Comparison of ENCODE assay signal across 8 cellular contexts in the genomic region with DNA sequence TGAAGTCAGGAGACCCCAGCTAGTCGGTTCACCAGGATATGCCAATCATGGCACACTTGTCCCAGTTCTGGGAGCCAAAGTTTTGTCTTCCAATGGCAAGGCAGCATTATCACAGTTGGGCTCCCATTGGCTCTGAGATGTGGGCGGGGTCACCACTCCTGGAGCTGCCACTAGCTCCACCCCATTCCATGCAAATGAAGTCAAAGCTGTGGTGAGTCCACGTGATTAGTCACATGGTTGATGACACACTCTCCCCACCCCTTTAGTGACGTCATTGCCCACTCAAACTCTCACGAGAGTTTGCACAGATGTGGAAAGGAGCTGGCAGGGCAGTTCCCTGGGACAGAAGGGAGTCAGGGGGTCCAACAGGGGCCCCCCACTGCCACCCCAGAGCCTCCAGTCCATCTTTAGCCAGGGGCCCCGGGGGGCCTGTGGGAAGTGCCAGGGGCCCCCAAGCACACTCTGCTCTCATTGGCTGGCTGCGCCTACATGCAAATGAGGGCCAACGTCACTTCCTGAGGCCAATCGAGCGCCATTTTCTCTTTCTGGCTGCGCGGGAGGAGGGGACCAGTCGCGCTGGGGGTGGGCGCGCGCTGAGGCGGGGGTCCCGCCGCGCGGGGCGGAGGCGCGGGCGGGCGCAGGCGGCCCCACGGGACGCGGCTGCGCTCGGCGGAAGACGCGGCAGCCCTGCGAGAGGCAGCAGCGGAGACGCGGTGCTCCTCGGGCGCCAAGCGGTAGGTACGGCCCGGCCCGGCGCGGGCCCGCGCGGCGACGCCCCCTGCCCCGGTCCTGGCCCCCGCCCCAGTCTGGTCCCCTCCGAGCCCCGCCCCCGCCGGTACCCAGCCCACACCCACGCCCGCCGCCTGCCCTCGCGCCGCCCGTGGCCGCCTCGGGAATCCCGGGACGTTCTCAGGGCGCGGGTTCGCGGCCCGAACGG. TPM values are rescaled to one million over a fixed set of nuclear protein-coding genes. Genes with fewer than 3 reads are reported as not detected.
DNase-seq lines count a peak whose midpoint lies in the region; ATAC-seq, FAIRE-seq and TF ChIP-seq lines count a peak whose summit lies in the region.

A gene with protein sequence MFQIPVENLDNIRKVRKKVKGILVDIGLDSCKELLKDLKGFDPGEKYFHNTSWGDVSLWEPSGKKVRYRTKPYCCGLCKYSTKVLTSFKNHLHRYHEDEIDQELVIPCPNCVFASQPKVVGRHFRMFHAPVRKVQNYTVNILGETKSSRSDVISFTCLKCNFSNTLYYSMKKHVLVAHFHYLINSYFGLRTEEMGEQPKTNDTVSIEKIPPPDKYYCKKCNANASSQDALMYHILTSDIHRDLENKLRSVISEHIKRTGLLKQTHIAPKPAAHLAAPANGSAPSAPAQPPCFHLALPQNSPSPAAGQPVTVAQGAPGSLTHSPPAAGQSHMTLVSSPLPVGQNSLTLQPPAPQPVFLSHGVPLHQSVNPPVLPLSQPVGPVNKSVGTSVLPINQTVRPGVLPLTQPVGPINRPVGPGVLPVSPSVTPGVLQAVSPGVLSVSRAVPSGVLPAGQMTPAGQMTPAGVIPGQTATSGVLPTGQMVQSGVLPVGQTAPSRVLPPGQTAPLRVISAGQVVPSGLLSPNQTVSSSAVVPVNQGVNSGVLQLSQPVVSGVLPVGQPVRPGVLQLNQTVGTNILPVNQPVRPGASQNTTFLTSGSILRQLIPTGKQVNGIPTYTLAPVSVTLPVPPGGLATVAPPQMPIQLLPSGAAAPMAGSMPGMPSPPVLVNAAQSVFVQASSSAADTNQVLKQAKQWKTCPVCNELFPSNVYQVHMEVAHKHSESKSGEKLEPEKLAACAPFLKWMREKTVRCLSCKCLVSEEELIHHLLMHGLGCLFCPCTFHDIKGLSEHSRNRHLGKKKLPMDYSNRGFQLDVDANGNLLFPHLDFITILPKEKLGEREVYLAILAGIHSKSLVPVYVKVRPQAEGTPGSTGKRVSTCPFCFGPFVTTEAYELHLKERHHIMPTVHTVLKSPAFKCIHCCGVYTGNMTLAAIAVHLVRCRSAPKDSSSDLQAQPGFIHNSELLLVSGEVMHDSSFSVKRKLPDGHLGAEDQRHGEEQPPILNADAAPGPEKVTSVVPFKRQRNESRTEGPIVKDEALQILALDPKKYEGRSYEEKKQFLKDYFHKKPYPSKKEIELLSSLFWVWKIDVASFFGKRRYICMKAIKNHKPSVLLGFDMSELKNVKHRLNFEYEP (plus strand): TSS at position 524 of the 937 bp plus-strand sequence. CDS start 8,281 bp downstream, outside the sequence.

- peaks cover 4 to 20% (median 7%) of the 10 kb centered on the region in 4 donors for H3K4me1 ChIP-seq in liver (ENCODE audit: control insufficient read depth in 4 of 4, insufficient read depth in 4 of 4, low read length in 3 of 4)

- H3K4me3 ChIP-seq in BJ (ENCODE audit: low read depth, low read length) (peak within 1 kb of the TSS; percentile 69), liver (ENCODE audit: low read depth in 1 of 3, low read length in 3 of 3) (peak within 1 kb of the TSS; percentile 77 to 93 (median 84))

- no peak for TF ChIP-seq RAD21 in liver (IDR thresholded peaks at IDR 0.05)

- no peaks in the 10 kb centered on the region for H3K9me3 ChIP-seq in liver (ENCODE audit: control insufficient read depth in 4 of 4, low read length in 3 of 4)

- peak within 1 kb of the TSS in 1 of 2 donors; percentile 52 for H3K9ac ChIP-seq in liver (ENCODE audit: low read depth in 1 of 2, low read length in 2 of 2)

- H3K27me3 ChIP-seq in BJ (ENCODE audit: control insufficient read depth, insufficient read depth, low read length) (no peaks in the 10 kb centered on the region), liver (ENCODE audit: control insufficient read depth in 4 of 4, insufficient read depth in 4 of 4, low read length in 3 of 4) (no peaks in the 10 kb centered on the region)

- peak; percentile 53 for ATAC-seq in HG03457 (IDR thresholded peaks at IDR 0.05; ENCODE audit: unreplicated experiment)

- DNase-seq in BJ (ENCODE audit: low read depth) = peak; percentile 64
- DNase-seq in GM19239 (ENCODE audit: insufficient read length, low spot score) = peak; percentile 82
- peak; percentile 56 for DNase-seq in NCI-H526 treated with DMSO at 0.1 percent for 48 hours (lab: John Stamatoyannopoulos, UW)
- peak; percentile 80 for DNase-seq in activated CD4-positive, alpha-beta T cell treated with anti-CD3 and anti-CD28 coated beads, Interleukin-2, amount 50 U/mL, for 1 hour
- DNase-seq in dermis microvascular lymphatic vessel endothelial cell (ENCODE audit: low read depth in 2 of 2) = peak; percentile 96 to 97
- peak; percentile 87 for DNase-seq in stimulated activated CD4-positive, alpha-beta T cell treated with anti-CD3 and anti-CD28 coated beads, Interleukin-4, amount 100 ng/mL, for 24 hours

- peak; percentile 88 for FAIRE-seq in GM19239 (lab: Jason Lieb, UNC)

- TF ChIP-seq CTCF in BJ (IDR thresholded peaks at IDR 0.05; ENCODE audit: insufficient read depth, low read depth, low read length) = no peak
- no peak for TF ChIP-seq CTCF in liver (IDR thresholded peaks at IDR 0.05; ENCODE audit: low read depth, low read length, missing input control)

- POLR2A ChIA-PET in BJ (lab: Charles Lee) = no interaction called here

- 3% methylated on average over 76 of the region's 76 CpGs for WGBS in liver

- H3K36me3 ChIP-seq in BJ (ENCODE audit: control insufficient read depth, insufficient read depth, low read length) = no peaks in the 10 kb centered on the region
- no peaks in the 10 kb centered on the region for H3K36me3 ChIP-seq in liver (ENCODE audit: control insufficient read depth in 4 of 4, insufficient read depth in 3 of 4, low read depth in 1 of 4, low read length in 3 of 4)

- CTCF ChIA-PET in BJ (lab: Yijun Ruan, JAX) = interaction anchor here (0.6 kb wide), 1 partner anchor 36 kb away, joined by 3 read pairs; no protein-coding TSS in a partner anchor

- H3K27ac ChIP-seq in liver (ENCODE audit: low read depth in 1 of 2, low read length in 2 of 2) = peak within 1 kb of the TSS; percentile 69 to 78

TF ChIP-seq in liver, 16 proteins besides CTCF, POLR2A, EP300 and RAD21 (continues in another document):
- no peak for TF ChIP-seq FOXA1 (IDR thresholded peaks at IDR 0.05)
- peak; percentile 83 for TF ChIP-seq YY1 (IDR thresholded peaks at IDR 0.05)
- TF ChIP-seq, protein P1, sequence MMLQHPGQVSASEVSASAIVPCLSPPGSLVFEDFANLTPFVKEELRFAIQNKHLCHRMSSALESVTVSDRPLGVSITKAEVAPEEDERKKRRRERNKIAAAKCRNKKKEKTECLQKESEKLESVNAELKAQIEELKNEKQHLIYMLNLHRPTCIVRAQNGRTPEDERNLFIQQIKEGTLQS (IDR thresholded peaks at IDR 0.05) = peak; percentile 30
- TF ChIP-seq SP1 (IDR thresholded peaks at IDR 0.05) = peak; percentile 54
- TF ChIP-seq, protein P2, sequence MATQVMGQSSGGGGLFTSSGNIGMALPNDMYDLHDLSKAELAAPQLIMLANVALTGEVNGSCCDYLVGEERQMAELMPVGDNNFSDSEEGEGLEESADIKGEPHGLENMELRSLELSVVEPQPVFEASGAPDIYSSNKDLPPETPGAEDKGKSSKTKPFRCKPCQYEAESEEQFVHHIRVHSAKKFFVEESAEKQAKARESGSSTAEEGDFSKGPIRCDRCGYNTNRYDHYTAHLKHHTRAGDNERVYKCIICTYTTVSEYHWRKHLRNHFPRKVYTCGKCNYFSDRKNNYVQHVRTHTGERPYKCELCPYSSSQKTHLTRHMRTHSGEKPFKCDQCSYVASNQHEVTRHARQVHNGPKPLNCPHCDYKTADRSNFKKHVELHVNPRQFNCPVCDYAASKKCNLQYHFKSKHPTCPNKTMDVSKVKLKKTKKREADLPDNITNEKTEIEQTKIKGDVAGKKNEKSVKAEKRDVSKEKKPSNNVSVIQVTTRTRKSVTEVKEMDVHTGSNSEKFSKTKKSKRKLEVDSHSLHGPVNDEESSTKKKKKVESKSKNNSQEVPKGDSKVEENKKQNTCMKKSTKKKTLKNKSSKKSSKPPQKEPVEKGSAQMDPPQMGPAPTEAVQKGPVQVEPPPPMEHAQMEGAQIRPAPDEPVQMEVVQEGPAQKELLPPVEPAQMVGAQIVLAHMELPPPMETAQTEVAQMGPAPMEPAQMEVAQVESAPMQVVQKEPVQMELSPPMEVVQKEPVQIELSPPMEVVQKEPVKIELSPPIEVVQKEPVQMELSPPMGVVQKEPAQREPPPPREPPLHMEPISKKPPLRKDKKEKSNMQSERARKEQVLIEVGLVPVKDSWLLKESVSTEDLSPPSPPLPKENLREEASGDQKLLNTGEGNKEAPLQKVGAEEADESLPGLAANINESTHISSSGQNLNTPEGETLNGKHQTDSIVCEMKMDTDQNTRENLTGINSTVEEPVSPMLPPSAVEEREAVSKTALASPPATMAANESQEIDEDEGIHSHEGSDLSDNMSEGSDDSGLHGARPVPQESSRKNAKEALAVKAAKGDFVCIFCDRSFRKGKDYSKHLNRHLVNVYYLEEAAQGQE (IDR thresholded peaks at IDR 0.05) = no peak
- TF ChIP-seq, protein P3, sequence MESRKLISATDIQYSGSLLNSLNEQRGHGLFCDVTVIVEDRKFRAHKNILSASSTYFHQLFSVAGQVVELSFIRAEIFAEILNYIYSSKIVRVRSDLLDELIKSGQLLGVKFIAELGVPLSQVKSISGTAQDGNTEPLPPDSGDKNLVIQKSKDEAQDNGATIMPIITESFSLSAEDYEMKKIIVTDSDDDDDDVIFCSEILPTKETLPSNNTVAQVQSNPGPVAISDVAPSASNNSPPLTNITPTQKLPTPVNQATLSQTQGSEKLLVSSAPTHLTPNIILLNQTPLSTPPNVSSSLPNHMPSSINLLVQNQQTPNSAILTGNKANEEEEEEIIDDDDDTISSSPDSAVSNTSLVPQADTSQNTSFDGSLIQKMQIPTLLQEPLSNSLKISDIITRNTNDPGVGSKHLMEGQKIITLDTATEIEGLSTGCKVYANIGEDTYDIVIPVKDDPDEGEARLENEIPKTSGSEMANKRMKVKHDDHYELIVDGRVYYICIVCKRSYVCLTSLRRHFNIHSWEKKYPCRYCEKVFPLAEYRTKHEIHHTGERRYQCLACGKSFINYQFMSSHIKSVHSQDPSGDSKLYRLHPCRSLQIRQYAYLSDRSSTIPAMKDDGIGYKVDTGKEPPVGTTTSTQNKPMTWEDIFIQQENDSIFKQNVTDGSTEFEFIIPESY (IDR thresholded peaks at IDR 0.05) = peak; percentile 98
- no peak for TF ChIP-seq HNF4A (conservative IDR thresholded peaks at IDR 0.05)
- TF ChIP-seq RXRA (IDR thresholded peaks at IDR 0.05) = no peak
- TF ChIP-seq HNF4G (IDR thresholded peaks at IDR 0.05) = no peak
- TF ChIP-seq, protein P4, sequence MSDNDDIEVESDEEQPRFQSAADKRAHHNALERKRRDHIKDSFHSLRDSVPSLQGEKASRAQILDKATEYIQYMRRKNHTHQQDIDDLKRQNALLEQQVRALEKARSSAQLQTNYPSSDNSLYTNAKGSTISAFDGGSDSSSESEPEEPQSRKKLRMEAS (IDR thresholded peaks at IDR 0.05) = no peak
- TF ChIP-seq FOXA2 (IDR thresholded peaks at IDR 0.05) = no peak
- peak; percentile 79 to 82 for TF ChIP-seq JUND (IDR thresholded peaks at IDR 0.05)

RNA-seq across cellular contexts. Expression of the gene that starts here (rescaled TPM):
- polyA plus RNA-seq in BJ (2011; rRNA removed) (4.1 and 4.4 TPM in 2 replicates), liver (1 to 10 TPM; 2.7 to 3.5 TPM)
- polyA minus RNA-seq in BJ (2011; rRNA and poly(A)+ RNA removed) = 8.6 and 9.5 TPM in 2 replicates
- total RNA-seq in dermis microvascular lymphatic vessel endothelial cell (12.2 and 15.2 TPM in 2 replicates), liver (1 to 10 TPM; 9.2 to 9.9 TPM)

Comparison
In these comparisons a context has a peak if more than half of its experiments do, and no peak if none do; other contexts are left out.
1. Peak in every context shown above with its lines: DNase-seq, ATAC-seq, H3K4me3 ChIP-seq and H3K27ac ChIP-seq.